8 cellular contexts compared by ENCODE assay signal in the genomic region with DNA sequence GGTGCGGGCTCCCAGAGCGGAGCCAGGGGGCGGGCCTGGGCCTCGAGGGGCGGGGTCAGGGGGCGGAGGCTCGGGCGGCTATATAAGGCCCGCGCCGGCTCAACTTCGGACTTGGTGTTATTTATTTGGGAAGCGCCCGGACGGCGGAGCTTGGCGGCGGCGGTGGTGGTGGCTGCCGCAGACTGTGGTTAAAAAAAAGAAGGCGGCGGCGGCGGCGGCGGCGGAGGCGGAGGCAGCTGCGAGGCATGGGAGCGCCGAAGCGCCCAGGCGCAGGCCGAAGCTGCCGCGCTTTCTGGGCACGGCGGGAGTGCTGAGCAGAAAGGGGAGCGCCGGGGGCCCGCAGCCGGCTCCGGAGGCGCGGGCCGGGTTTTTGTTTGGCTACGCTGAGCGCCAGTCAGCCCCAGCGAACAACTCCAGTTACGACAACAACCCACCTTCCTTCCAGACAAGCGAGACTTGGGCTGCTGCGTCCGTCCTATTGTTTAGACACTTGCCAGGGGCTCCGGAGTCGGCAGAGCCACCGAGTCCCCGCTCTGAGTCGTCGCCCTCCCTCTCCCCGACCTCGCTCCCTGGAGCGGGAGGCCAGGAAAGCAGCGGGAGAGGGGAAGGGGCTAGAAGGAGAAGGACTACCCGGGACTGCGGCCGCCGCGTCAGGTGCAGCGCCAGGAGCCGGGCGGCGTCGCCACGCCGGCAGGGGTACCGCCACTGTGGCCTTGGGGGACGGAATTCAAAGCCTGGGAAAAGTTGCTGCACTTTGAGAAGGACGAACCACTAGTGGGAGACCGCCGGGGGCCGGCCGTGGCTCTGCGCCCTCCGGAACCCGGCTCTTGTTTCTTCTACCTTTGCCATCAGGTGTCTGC. TPM values are rescaled to one million over a fixed set of nuclear protein-coding genes. Genes with fewer than 3 reads are reported as not detected.
DNase-seq lines count a peak whose midpoint lies in the region; ATAC-seq and TF ChIP-seq lines count a peak whose summit lies in the region.

TSS of gene SLIT2 (plus strand) at position 110 of the 860 bp plus-strand sequence. CDS start 1,911 bp downstream, outside the sequence.

- ATAC-seq in GM19455 (IDR thresholded peaks at IDR 0.05; ENCODE audit: unreplicated experiment) (peak; percentile 72), HG03457 (IDR thresholded peaks at IDR 0.05; ENCODE audit: unreplicated experiment) (peak; percentile 54)

- no peak within 1 kb of the TSS for H3K9ac ChIP-seq in rectal smooth muscle tissue (ENCODE audit: low read length)

- H3K4me2 ChIP-seq in hepatocyte, result peak within 1 kb of the TSS; percentile 88

- intact Hi-C loops in ascending aorta (cut with DNase I), result loop anchor here (2.0 to 5.0 kb wide), 3 partner anchors 21 to 450 kb away; partner anchors contain the start of gene PACRGL

- H3K79me2 ChIP-seq in hepatocyte, result peaks cover 34% of the 10 kb centered on the region

- H2AFZ ChIP-seq in hepatocyte, result peak within 1 kb of the TSS; percentile 91

- no peaks in the 10 kb centered on the region for H3K9me2 ChIP-seq in hepatocyte (replicated peaks; ENCODE audit: insufficient read depth)

- peak within 1 kb of the TSS; percentile 82 to 83 for H3K4me3 ChIP-seq in ascending aorta
- peak within 1 kb of the TSS; percentile 83 for H3K4me3 ChIP-seq in hepatocyte
- H3K4me3 ChIP-seq in rectal smooth muscle tissue (ENCODE audit: low read length), result peak within 1 kb of the TSS; percentile 85

- no peaks in the 10 kb centered on the region for H3K36me3 ChIP-seq in ascending aorta
- no peaks in the 10 kb centered on the region for H3K36me3 ChIP-seq in hepatocyte (replicated peaks; ENCODE audit: insufficient read depth, low read depth)
- no peaks in the 10 kb centered on the region for H3K36me3 ChIP-seq in rectal smooth muscle tissue (ENCODE audit: control insufficient read depth, insufficient read depth, low read length)

- WGBS in hepatocyte (ENCODE audit: low lambda C conversion rate, missing lambda C conversion rate), result under 1% methylated on average over 45 of the region's 85 CpGs

- peak; percentile 74 for DNase-seq in Caki2 (ENCODE audit: low read depth)
- DNase-seq in NCI-H82 (lab: John Stamatoyannopoulos, UW), result peak; percentile 84
- DNase-seq in ascending aorta (ENCODE audit: low spot score in 2 of 2), result peak; percentile 39 to 93
- DNase-seq in hepatocyte (ENCODE audit: low spot score), result peak; percentile 92
- no peak for DNase-seq in GF-D8 (lab: John Stamatoyannopoulos, UW)

- in situ Hi-C loops in Caki2 (cut with HindIII; ENCODE audit: low pct_unique_long_range_greater_than_20kb, low sequenced_read_pairs), result loop anchor here (25.0 kb wide), 1 partner anchor 1040 kb away; no protein-coding TSS in a partner anchor

- H3K27ac ChIP-seq in ascending aorta (peak within 1 kb of the TSS; percentile 78 to 81), hepatocyte (peak within 1 kb of the TSS; percentile 30), rectal smooth muscle tissue (ENCODE audit: low read depth, low read length) (peak within 1 kb of the TSS; percentile 61)

- TF ChIP-seq CTCF in ascending aorta (IDR thresholded peaks at IDR 0.05) (peak in 1 of 3 experiments; percentile 1), hepatocyte (IDR thresholded peaks at IDR 0.05; ENCODE audit: poor library complexity) (no peak)

- H4K20me1 ChIP-seq in hepatocyte (ENCODE audit: insufficient read depth, poor library complexity, severe bottlenecking), result peaks cover 24% of the 10 kb centered on the region

- no peaks in the 10 kb centered on the region for H3K27me3 ChIP-seq in ascending aorta
- H3K27me3 ChIP-seq in hepatocyte, result peaks cover 23% of the 10 kb centered on the region
- no peaks in the 10 kb centered on the region for H3K27me3 ChIP-seq in rectal smooth muscle tissue (ENCODE audit: control insufficient read depth, insufficient read depth, low read length)

- no peaks in the 10 kb centered on the region for H3K9me3 ChIP-seq in ascending aorta
- H3K9me3 ChIP-seq in hepatocyte (ENCODE audit: low read depth), result no peaks in the 10 kb centered on the region

- H3K4me1 ChIP-seq in ascending aorta (peaks cover 0 to 2% of the 10 kb centered on the region in 2 donors), hepatocyte (ENCODE audit: insufficient read depth) (peaks cover 5% of the 10 kb centered on the region), rectal smooth muscle tissue (ENCODE audit: control insufficient read depth, insufficient read depth, low read length) (peaks cover 2% of the 10 kb centered on the region)

RNA-seq across cellular contexts. Expression of gene SLIT2, which starts in this region (rescaled TPM):
- total RNA-seq in Caki2 (2014; rRNA removed; shearing (Covaris generic); ENCODE audit: low replicate concordance), result 0.07 and 0.78 TPM in 2 replicates
- total RNA-seq in ascending aorta (25.2 TPM), hepatocyte (26.0 and 33.1 TPM in 2 replicates)
- 28.9 and 29.2 TPM in 2 replicates for polyA plus RNA-seq in hepatocyte

Comparison
In these comparisons a context has a peak if more than half of its experiments do, and no peak if none do; other contexts are left out.
1. RNA of gene SLIT2 (total RNA-seq): 26.0 to 33.1 TPM in hepatocyte and 25.2 TPM in ascending aorta (single experiment); 0.07 to 0.78 TPM in Caki2; every median in the first group is over 10 times any median in the second.
2. Peak in DNase-seq in Caki2; RNA of the gene not detected or under 1 TPM.
3. Peak in every context shown above with its lines, with median percentiles within 50 percentile points of each other: H3K27ac ChIP-seq and H3K4me3 ChIP-seq.